ENCODE assay signal across 1 cellular context in genomic region chr6:138774370-138774769, GRCh38.
TF ChIP-seq lines count a peak whose summit lies in the region.

No MANE protein-coding gene starts in this region.

TF ChIP-seq in GM23338, 12 proteins besides CTCF, POLR2A, EP300 and RAD21 (continued from another document):
- TF ChIP-seq, protein P1, sequence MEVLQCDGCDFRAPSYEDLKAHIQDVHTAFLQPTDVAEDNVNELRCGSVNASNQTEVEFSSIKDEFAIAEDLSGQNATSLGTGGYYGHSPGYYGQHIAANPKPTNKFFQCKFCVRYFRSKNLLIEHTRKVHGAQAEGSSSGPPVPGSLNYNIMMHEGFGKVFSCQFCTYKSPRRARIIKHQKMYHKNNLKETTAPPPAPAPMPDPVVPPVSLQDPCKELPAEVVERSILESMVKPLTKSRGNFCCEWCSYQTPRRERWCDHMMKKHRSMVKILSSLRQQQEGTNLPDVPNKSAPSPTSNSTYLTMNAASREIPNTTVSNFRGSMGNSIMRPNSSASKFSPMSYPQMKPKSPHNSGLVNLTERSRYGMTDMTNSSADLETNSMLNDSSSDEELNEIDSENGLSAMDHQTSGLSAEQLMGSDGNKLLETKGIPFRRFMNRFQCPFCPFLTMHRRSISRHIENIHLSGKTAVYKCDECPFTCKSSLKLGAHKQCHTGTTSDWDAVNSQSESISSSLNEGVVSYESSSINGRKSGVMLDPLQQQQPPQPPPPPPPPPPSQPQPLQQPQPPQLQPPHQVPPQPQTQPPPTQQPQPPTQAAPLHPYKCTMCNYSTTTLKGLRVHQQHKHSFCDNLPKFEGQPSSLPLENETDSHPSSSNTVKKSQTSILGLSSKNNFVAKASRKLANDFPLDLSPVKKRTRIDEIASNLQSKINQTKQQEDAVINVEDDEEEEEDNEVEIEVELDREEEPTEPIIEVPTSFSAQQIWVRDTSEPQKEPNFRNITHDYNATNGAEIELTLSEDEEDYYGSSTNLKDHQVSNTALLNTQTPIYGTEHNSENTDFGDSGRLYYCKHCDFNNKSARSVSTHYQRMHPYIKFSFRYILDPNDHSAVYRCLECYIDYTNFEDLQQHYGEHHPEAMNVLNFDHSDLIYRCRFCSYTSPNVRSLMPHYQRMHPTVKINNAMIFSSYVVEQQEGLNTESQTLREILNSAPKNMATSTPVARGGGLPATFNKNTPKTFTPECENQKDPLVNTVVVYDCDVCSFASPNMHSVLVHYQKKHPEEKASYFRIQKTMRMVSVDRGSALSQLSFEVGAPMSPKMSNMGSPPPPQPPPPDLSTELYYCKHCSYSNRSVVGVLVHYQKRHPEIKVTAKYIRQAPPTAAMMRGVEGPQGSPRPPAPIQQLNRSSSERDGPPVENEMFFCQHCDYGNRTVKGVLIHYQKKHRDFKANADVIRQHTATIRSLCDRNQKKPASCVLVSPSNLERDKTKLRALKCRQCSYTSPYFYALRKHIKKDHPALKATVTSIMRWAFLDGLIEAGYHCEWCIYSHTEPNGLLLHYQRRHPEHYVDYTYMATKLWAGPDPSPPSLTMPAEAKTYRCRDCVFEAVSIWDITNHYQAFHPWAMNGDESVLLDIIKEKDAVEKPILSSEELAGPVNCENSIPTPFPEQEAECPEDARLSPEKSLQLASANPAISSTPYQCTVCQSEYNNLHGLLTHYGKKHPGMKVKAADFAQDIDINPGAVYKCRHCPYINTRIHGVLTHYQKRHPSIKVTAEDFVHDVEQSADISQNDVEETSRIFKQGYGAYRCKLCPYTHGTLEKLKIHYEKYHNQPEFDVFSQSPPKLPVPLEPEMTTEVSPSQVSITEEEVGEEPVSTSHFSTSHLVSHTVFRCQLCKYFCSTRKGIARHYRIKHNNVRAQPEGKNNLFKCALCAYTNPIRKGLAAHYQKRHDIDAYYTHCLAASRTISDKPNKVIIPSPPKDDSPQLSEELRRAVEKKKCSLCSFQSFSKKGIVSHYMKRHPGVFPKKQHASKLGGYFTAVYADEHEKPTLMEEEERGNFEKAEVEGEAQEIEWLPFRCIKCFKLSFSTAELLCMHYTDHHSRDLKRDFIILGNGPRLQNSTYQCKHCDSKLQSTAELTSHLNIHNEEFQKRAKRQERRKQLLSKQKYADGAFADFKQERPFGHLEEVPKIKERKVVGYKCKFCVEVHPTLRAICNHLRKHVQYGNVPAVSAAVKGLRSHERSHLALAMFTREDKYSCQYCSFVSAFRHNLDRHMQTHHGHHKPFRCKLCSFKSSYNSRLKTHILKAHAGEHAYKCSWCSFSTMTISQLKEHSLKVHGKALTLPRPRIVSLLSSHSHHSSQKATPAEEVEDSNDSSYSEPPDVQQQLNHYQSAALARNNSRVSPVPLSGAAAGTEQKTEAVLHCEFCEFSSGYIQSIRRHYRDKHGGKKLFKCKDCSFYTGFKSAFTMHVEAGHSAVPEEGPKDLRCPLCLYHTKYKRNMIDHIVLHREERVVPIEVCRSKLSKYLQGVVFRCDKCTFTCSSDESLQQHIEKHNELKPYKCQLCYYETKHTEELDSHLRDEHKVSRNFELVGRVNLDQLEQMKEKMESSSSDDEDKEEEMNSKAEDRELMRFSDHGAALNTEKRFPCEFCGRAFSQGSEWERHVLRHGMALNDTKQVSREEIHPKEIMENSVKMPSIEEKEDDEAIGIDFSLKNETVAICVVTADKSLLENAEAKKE (CRISPR knock-in tag; IDR thresholded peaks at IDR 0.05): no peak
- no peak for TF ChIP-seq REST (IDR thresholded peaks at IDR 0.05; ENCODE audit: unreplicated experiment)
- no peak for TF ChIP-seq JUNB (IDR thresholded peaks at IDR 0.05; ENCODE audit: unreplicated experiment)
- no peak for TF ChIP-seq EZH2phosphoT487 (IDR thresholded peaks at IDR 0.05; ENCODE audit: unreplicated experiment)
- TF ChIP-seq ZNF331 (CRISPR knock-in tag; IDR thresholded peaks at IDR 0.05; ENCODE audit: low read depth): no peak
- no peak for TF ChIP-seq CREB1 (CRISPR knock-in tag; IDR thresholded peaks at IDR 0.05; ENCODE audit: low read depth)
- no peak for TF ChIP-seq NANOG (IDR thresholded peaks at IDR 0.05; ENCODE audit: borderline replicate concordance)
